ENCODE assay signal across 20 cellular contexts in the genomic region with DNA sequence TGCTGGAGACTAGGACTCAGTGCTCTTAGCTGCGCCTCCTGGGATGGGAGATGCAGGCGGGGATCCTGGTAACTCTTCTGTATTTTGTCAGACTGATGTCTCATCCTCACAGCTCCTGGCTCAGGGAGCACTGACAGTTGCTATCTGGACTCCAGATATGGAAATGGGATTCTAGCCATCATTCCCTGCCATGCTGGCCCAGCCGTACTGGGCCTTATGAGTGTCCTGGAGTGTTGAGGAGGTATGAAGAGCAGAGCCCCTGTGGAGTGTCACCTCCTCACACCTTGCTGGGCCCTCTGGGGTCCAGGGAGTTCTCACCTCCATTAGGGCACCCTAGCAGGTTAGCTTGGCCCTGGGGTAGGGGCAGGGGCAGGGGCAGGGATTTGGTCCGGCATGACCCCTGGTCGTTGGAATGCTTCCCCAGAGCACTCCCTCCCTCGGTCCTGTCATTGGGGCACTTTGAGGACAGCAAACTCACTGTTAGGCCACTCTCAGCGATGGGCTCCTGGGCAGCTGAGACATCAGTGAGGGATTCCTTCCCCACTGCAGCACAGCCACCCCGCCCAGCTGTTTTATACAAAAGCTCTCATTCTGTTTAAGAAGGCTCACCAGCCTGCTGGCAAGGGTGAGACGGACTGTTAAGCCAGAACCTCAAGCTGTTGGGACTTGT.
"Had no signal": no experiment of that assay in that cellular context is flagged by ENCODE, and none has a peak within 500 bp of the region (broad histone marks: within the 10 kb centered on the region; RNA-seq: fewer than 3 reads in every experiment).

No MANE protein-coding gene starts in this region.

- H3K4me2 ChIP-seq: neural progenitor cell had no signal

- H3K9me3 ChIP-seq: gastroesophageal sphincter, lower lobe of right lung, prostate gland, sigmoid colon, tibial artery had no signal

- H3K27ac ChIP-seq: esophagus squamous epithelium, gastroesophageal sphincter, lower lobe of right lung, neural progenitor cell, parathyroid adenoma, prostate gland, sigmoid colon, skin epidermis, tibial artery had no signal

- H2AFZ ChIP-seq: neural progenitor cell, parathyroid adenoma had no signal

- H3K4me1 ChIP-seq: gastroesophageal sphincter, lower lobe of right lung, prostate gland, sigmoid colon, tibial artery had no signal

- H3K4me3 ChIP-seq: esophagus squamous epithelium, gastroesophageal sphincter, lower lobe of right lung, neural progenitor cell, prostate gland, sigmoid colon, skin epidermis, tibial artery had no signal

- H3K79me2 ChIP-seq: parathyroid adenoma had no signal

- H3K36me3 ChIP-seq: esophagus squamous epithelium, gastroesophageal sphincter, lower lobe of right lung, neural progenitor cell, prostate gland, sigmoid colon, tibial artery had no signal

- H3K9ac ChIP-seq: neural progenitor cell, parathyroid adenoma had no signal

- ATAC-seq: effector memory CD8-positive, alpha-beta T cell; gastroesophageal sphincter; left lobe of liver; natural killer cell treated with Interleukin-12 subunit alpha and Interleukin-12 subunit beta and Interleukin-15 and Interleukin-18, amount 100 ng/mL, for 72 hours had no signal

- H3K27me3 ChIP-seq: esophagus squamous epithelium, gastroesophageal sphincter, neural progenitor cell, sigmoid colon, tibial artery had no signal

- DNase-seq: effector memory CD8-positive, alpha-beta T cell; esophagus squamous epithelium; foreskin fibroblast; glutamatergic neuron; hippocampal formation; kidney glomerular epithelial cell; lower lobe of right lung; midbrain; occipital lobe; sigmoid colon; stimulated activated CD4-positive, alpha-beta T cell treated with anti-CD3 and anti-CD28 coated beads, Interleukin-12 subunit alpha, Interleukin-12 subunit beta, amount 100 ng/mL, for 4 hours; stimulated activated naive CD4-positive, alpha-beta T cell treated with Interleukin-2 at 50 U/mL for 16 hours; tibial artery had no signal
